8 cellular contexts compared by ENCODE assay signal in genomic region chr2:218671654-218672566, GRCh38. TPM values are rescaled to one million over a fixed set of nuclear protein-coding genes. Genes with fewer than 3 reads are reported as not detected.
DNase-seq lines count a peak whose midpoint lies in the region; ATAC-seq, FAIRE-seq and TF ChIP-seq lines count a peak whose summit lies in the region.

RNF25 (minus strand) TSS chr2:218672002; CDS start chr2:218671970, 32 bp downstream.
STK36 (plus strand) TSS chr2:218672086; CDS start chr2:218672830, 744 bp downstream.

- H2AFZ ChIP-seq in keratinocyte (ENCODE audit: control insufficient read depth, low read length), result peak within 1 kb of the TSS; percentile 91

- H3K9me3 ChIP-seq in keratinocyte (ENCODE audit: control insufficient read depth, low read depth, low read length), result no peaks in the 10 kb centered on the region

- peaks cover 12% of the 10 kb centered on the region for H3K4me1 ChIP-seq in keratinocyte (ENCODE audit: control insufficient read depth, extremely low read depth, insufficient read depth, low read length)

- peaks cover 26% of the 10 kb centered on the region for H3K79me2 ChIP-seq in keratinocyte (ENCODE audit: control insufficient read depth, insufficient read depth, low read length)

- ATAC-seq in GM19025 (IDR thresholded peaks at IDR 0.05; ENCODE audit: low read depth, unreplicated experiment) (peak; percentile 95), HG03280 (IDR thresholded peaks at IDR 0.05; ENCODE audit: unreplicated experiment) (peak; percentile 98)

- peak; percentile 78 for FAIRE-seq in keratinocyte (lab: Jason Lieb, UNC)

- H3K36me3 ChIP-seq in keratinocyte (ENCODE audit: control insufficient read depth in 2 of 2, extremely low read depth in 1 of 2, insufficient read depth in 2 of 2, low read length in 2 of 2), result peaks cover 12 to 23% of the 10 kb centered on the region in 2 experiments

- H3K27me3 ChIP-seq in keratinocyte (ENCODE audit: control insufficient read depth, extremely low read depth, insufficient read depth, low read length), result no peaks in the 10 kb centered on the region

- peak within 1 kb of the TSS; percentile 78 for H3K27ac ChIP-seq in keratinocyte (ENCODE audit: control insufficient read depth, insufficient read depth, low read length)

- H3K9ac ChIP-seq in keratinocyte (ENCODE audit: control insufficient read depth, extremely low read depth, insufficient read depth, low read length), result peak within 1 kb of the TSS; percentile 84

- H3K4me2 ChIP-seq in keratinocyte (ENCODE audit: control insufficient read depth, extremely low read depth, insufficient read depth, low read depth, low read length), result peak within 1 kb of the TSS; percentile 80

- DNase-seq in AG10803 (ENCODE audit: low read depth) (peak; percentile 89), NCI-H446 treated with DMSO at 0.1 percent for 48 hours (lab: John Stamatoyannopoulos, UW) (peak; percentile 81), cerebellar cortex (ENCODE audit: low spot score) (peak; percentile 96), keratinocyte (ENCODE audit: low read depth, low spot score) (no peak)
- DNase-seq in activated CD4-positive, CD25-positive, alpha-beta regulatory T cell treated with anti-CD3 and anti-CD28 coated beads, Interleukin-2, amount 50 U/mL, for 72 hours, result peak; percentile 78
- peak; percentile 61 to 70 for DNase-seq in stimulated activated CD4-positive, alpha-beta T cell treated with anti-CD3 and anti-CD28 coated beads, Interleukin-15, amount 100 ng/mL, for 1 hour (ENCODE audit: low read depth in 1 of 2, low spot score in 1 of 2)

- H4K20me1 ChIP-seq in keratinocyte (ENCODE audit: control insufficient read depth, extremely low read depth, insufficient read depth, low read length), result no peaks in the 10 kb centered on the region

- peak within 1 kb of the TSS; percentile 96 for H3K4me3 ChIP-seq in AG10803 (ENCODE audit: low read length)
- peak within 1 kb of the TSS; percentile 70 to 97 (median 82) for H3K4me3 ChIP-seq in keratinocyte (ENCODE audit: control insufficient read depth in 2 of 3, extremely low read depth in 1 of 3, insufficient read depth in 2 of 3, low read depth in 1 of 3, low read length in 3 of 3)

- dilution Hi-C loops in keratinocyte (cut with MboI; ENCODE audit: extremely low pct_ligation_motif_present, low sequenced_read_pairs), result no loop called here

- TF ChIP-seq CTCF in AG10803 (conservative IDR thresholded peaks at IDR 0.05; ENCODE audit: low read length) (no peak), keratinocyte (optimal IDR thresholded peaks at IDR 0.05 in 1 of 3, IDR thresholded peaks at IDR 0.05 in 1 of 3, conservative IDR thresholded peaks at IDR 0.05 in 1 of 3; ENCODE audit: extremely low read depth in 1 of 3, insufficient read depth in 2 of 3, low read length in 3 of 3) (no peak)

- H3K9me1 ChIP-seq in keratinocyte (ENCODE audit: control insufficient read depth, extremely low read depth, insufficient read depth, low read length), result no peaks in the 10 kb centered on the region

RNA-seq across cellular contexts. Expression of gene RNF25, which starts in this region (rescaled TPM):
- polyA plus RNA-seq in keratinocyte, result 65.0 to 107 TPM (median 82.5 TPM) in 3 replicates
- 17.0 TPM for polyA plus RNA-seq in keratinocyte (2011; ENCODE audit: low read depth)
- 54.6 and 60.6 TPM in 2 replicates for polyA plus RNA-seq in keratinocyte (2011; cell fraction: cytosol; rRNA removed)
- polyA plus RNA-seq in keratinocyte (2011; cell fraction: nucleus; rRNA removed), result 71.1 and 82.6 TPM in 2 replicates
- 24.2 and 34.0 TPM in 2 replicates for polyA plus RNA-seq in keratinocyte (2012; ENCODE audit: low replicate concordance)
- 49.8 to 164 TPM (median 57.1 TPM) in 3 replicates for polyA minus RNA-seq in keratinocyte
- polyA minus RNA-seq in keratinocyte (2011; cell fraction: cytosol; rRNA and poly(A)+ RNA removed), result 30.1 TPM
- 30.2 and 39.2 TPM in 2 replicates for polyA minus RNA-seq in keratinocyte (2011; cell fraction: nucleus; rRNA and poly(A)+ RNA removed)

RNA-seq across cellular contexts. Expression of gene STK36, which starts in this region (rescaled TPM):
- 17.3 to 25.4 TPM (median 19.0 TPM) in 3 replicates for polyA plus RNA-seq in keratinocyte
- 3.4 TPM for polyA plus RNA-seq in keratinocyte (2011; ENCODE audit: low read depth)
- 7.2 and 8.2 TPM in 2 replicates for polyA plus RNA-seq in keratinocyte (2011; cell fraction: cytosol; rRNA removed)
- polyA plus RNA-seq in keratinocyte (2011; cell fraction: nucleus; rRNA removed), result 82.6 and 103 TPM in 2 replicates
- polyA plus RNA-seq in keratinocyte (2012; ENCODE audit: low replicate concordance), result 8.5 and 9.9 TPM in 2 replicates
- polyA minus RNA-seq in keratinocyte, result 24.6 to 38.5 TPM (median 26.2 TPM) in 3 replicates
- polyA minus RNA-seq in keratinocyte (2011; cell fraction: cytosol; rRNA and poly(A)+ RNA removed), result 4.0 TPM
- polyA minus RNA-seq in keratinocyte (2011; cell fraction: nucleus; rRNA and poly(A)+ RNA removed), result 20.7 and 34.3 TPM in 2 replicates
